Comparison of ENCODE assay signal across 8 cellular contexts in genomic region chr2:38602732-38603401, GRCh38. TPM values are rescaled to one million over a fixed set of nuclear protein-coding genes. Genes with fewer than 3 reads are reported as not detected.
A peak's percentile ranks its signal among the peaks of the same experiment; 100 is the strongest.
DNase-seq lines count a peak whose midpoint lies in the region; ATAC-seq and TF ChIP-seq lines count a peak whose summit lies in the region.

HNRNPLL (minus strand) TSS chr2:38602928; CDS start chr2:38602626, 302 bp downstream.

- H3K9me2 ChIP-seq in PC-3 (replicated peaks; ENCODE audit: low read length), result no peaks in the 10 kb centered on the region

- BruUV-seq in Calu3 (replicated peaks; lab: Mats Ljungman, UMichigan), result no TSS peak
- no TSS peak for BruUV-seq in PC-3 (replicated peaks; lab: Mats Ljungman, UMichigan)

- peak within 1 kb of the TSS; percentile 94 for H3K4me2 ChIP-seq in PC-3 (ENCODE audit: low read length)

- peak within 1 kb of the TSS; percentile 83 for H3K9ac ChIP-seq in PC-3 (ENCODE audit: low read length)

- intact Hi-C loops in Calu3 (cut with micrococcal nuclease; ENCODE audit: unreplicated experiment), result loop anchor here (2.0 kb wide), 1 partner anchor 124 kb away; no protein-coding TSS in a partner anchor
- intact Hi-C loops in PC-3 (cut with micrococcal nuclease), result loop anchor here (1.0 kb wide), 2 partner anchors 62 to 123 kb away; no protein-coding TSS in a partner anchor

- H3K9me3 ChIP-seq in PC-3 (ENCODE audit: low read length), result no peaks in the 10 kb centered on the region
- H3K9me3 ChIP-seq in mononuclear cell (ENCODE audit: low read depth, low read length), result no peaks in the 10 kb centered on the region

- TF ChIP-seq CTCF in Calu3 (IDR thresholded peaks at IDR 0.05; ENCODE audit: unreplicated experiment) (no peak), PC-3 (conservative IDR thresholded peaks at IDR 0.05; ENCODE audit: low read depth, low read length) (no peak), epithelial cell of esophagus (IDR thresholded peaks at IDR 0.05; ENCODE audit: insufficient read depth, low read depth, low read length, missing control alignments) (no peak)

- DNase-seq in Calu3 (peak; percentile 99), PC-3 (peak; percentile 98), activated T-cell treated with anti-CD3 and anti-CD28 coated beads for 48 hours (ENCODE audit: low read depth) (peak; percentile 98), epithelial cell of esophagus (ENCODE audit: low read depth) (peak; percentile 99)
- peak; percentile 96 to 98 for DNase-seq in stimulated activated CD8-positive, alpha-beta memory T cell treated with anti-CD3 and anti-CD28 coated beads, Interleukin-2, amount 100 ng/mL, for 48 hours (ENCODE audit: low read depth in 2 of 2)

- H3K4me3 ChIP-seq in PC-3 (ENCODE audit: low read length) (peak within 1 kb of the TSS; percentile 84), epithelial cell of esophagus (ENCODE audit: low read length) (peak within 1 kb of the TSS; percentile 72), mononuclear cell (ENCODE audit: low read length) (peak within 1 kb of the TSS; percentile 74)

- H2AFZ ChIP-seq in PC-3 (ENCODE audit: low read length), result peak within 1 kb of the TSS; percentile 99

- ATAC-seq in GM21526 (IDR thresholded peaks at IDR 0.05; ENCODE audit: low FRiP score, unreplicated experiment) (peak; percentile 72), PC-3 (peak; percentile 81)

- H3K79me2 ChIP-seq in PC-3 (ENCODE audit: low read length), result peaks cover 46% of the 10 kb centered on the region

- H3K36me3 ChIP-seq in PC-3 (ENCODE audit: low read depth, low read length), result no peaks in the 10 kb centered on the region

- peak within 1 kb of the TSS; percentile 75 for H3K27ac Mint-ChIP-seq in Calu3 (ENCODE audit: unreplicated experiment)
- H3K27ac Mint-ChIP-seq in IgD-negative memory B cell, result peak within 1 kb of the TSS; percentile 80 to 95 (median 87)

- H3K4me1 ChIP-seq in PC-3 (ENCODE audit: insufficient read depth, low read length) (peaks cover 37% of the 10 kb centered on the region), mononuclear cell (ENCODE audit: insufficient read depth, low read length) (peaks cover 48% of the 10 kb centered on the region)

- H3K36me3 Mint-ChIP-seq in Calu3 (ENCODE audit: insufficient read depth, unreplicated experiment), result peaks cover 38% of the 10 kb centered on the region
- H3K36me3 Mint-ChIP-seq in IgD-negative memory B cell, result no peaks in the 10 kb centered on the region

- no peaks in the 10 kb centered on the region for H3K9me3 Mint-ChIP-seq in Calu3 (ENCODE audit: low read depth, unreplicated experiment)
- H3K9me3 Mint-ChIP-seq in IgD-negative memory B cell, result no peaks in the 10 kb centered on the region

- peaks cover 37% of the 10 kb centered on the region for H4K20me1 ChIP-seq in PC-3 (ENCODE audit: low read length)

- CTCF ChIA-PET in Calu3 (lab: Charles Lee), result interaction anchor here (0.7 to 2.7 kb wide), 4 partner anchors 10 to 1354 kb away, joined by 3 to 12 read pairs (median 3); no protein-coding TSS in a partner anchor
- CTCF ChIA-PET in PC-3 (lab: Charles Lee), result interaction anchor here (0.6 to 1.5 kb wide), 7 partner anchors 12 to 282 kb away, joined by 3 to 13 read pairs (median 4); no protein-coding TSS in a partner anchor

- POLR2A ChIA-PET in PC-3 (lab: Charles Lee; ENCODE audit: unreplicated experiment), result interaction anchor here (0.6 kb wide), 1 partner anchor 12 kb away, joined by 6 read pairs; no protein-coding TSS in a partner anchor

- H3K4me1 Mint-ChIP-seq in Calu3 (ENCODE audit: low read depth, unreplicated experiment) (peaks cover 29% of the 10 kb centered on the region), IgD-negative memory B cell (peaks cover 9 to 27% (median 11%) of the 10 kb centered on the region in 3 donors)

- H3K27me3 Mint-ChIP-seq in Calu3 (ENCODE audit: unreplicated experiment), result no peaks in the 10 kb centered on the region
- H3K27me3 Mint-ChIP-seq in IgD-negative memory B cell, result peaks cover 36% of the 10 kb centered on the region

- peak within 1 kb of the TSS; percentile 62 for H3K27ac ChIP-seq in PC-3 (ENCODE audit: low read length)

- peak within 1 kb of the TSS; percentile 86 for H3K4me3 Mint-ChIP-seq in Calu3 (ENCODE audit: low read depth, unreplicated experiment)
- peak within 1 kb of the TSS; percentile 86 to 99 (median 93) for H3K4me3 Mint-ChIP-seq in IgD-negative memory B cell

- H3F3A ChIP-seq in PC-3 (ENCODE audit: low read length, unreplicated experiment), result no peaks in the 10 kb centered on the region

- H3K27me3 ChIP-seq in PC-3 (ENCODE audit: low read length) (no peaks in the 10 kb centered on the region), mononuclear cell (ENCODE audit: insufficient read depth, low read length) (no peaks in the 10 kb centered on the region)

RNA-seq across cellular contexts. Expression of gene HNRNPLL, which starts in this region (rescaled TPM):
- total RNA-seq in Calu3 (2022) (47.6 and 51.3 TPM in 2 replicates), PC-3 (2014; rRNA removed) (30.1 and 43.8 TPM in 2 replicates), mononuclear cell (34.8 TPM)
- polyA plus RNA-seq in IgD-negative memory B cell, result 3.1 TPM

Comparison
In these comparisons a context has a peak if more than half of its experiments do, and no peak if none do; other contexts are left out.
1. Peak in every context shown above with its lines: DNase-seq, ATAC-seq, H3K4me3 ChIP-seq and H3K27ac ChIP-seq.